1 cellular context compared by ENCODE assay signal in the genomic region with DNA sequence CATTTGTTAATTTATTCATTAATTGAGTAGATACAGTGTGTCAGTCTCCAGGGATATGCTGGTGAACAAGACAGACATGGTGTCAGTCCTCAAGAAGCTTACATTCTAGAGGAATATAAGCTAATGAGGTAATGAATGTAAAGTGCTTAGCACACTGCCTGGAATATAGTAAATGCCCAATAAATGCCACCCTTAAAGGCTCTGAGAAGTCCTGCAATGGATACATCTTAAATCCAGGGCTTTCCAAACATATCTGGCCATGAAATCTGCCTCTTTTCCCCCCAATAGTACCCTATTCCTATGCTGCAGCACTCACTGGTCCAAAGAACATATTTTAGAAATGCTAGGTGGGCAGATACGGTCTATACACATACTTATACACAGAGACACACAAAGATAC.
TF ChIP-seq lines count a peak whose summit lies in the region.

No MANE protein-coding gene starts in this region.

TF ChIP-seq in HEK293, 187 proteins besides CTCF, POLR2A, EP300 and RAD21:
- TF ChIP-seq, protein P1, sequence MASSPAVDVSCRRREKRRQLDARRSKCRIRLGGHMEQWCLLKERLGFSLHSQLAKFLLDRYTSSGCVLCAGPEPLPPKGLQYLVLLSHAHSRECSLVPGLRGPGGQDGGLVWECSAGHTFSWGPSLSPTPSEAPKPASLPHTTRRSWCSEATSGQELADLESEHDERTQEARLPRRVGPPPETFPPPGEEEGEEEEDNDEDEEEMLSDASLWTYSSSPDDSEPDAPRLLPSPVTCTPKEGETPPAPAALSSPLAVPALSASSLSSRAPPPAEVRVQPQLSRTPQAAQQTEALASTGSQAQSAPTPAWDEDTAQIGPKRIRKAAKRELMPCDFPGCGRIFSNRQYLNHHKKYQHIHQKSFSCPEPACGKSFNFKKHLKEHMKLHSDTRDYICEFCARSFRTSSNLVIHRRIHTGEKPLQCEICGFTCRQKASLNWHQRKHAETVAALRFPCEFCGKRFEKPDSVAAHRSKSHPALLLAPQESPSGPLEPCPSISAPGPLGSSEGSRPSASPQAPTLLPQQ (tag by site-specific recombination; IDR thresholded peaks at IDR 0.05): no peak
- TF ChIP-seq ZNF670 (tag by site-specific recombination; IDR thresholded peaks at IDR 0.05; ENCODE audit: low read depth) (no peak), ZNF837 (tag by site-specific recombination; IDR thresholded peaks at IDR 0.05) (no peak), ZNF664 (tag by site-specific recombination; IDR thresholded peaks at IDR 0.05) (peak; percentile 76; the same call in 1 of the 2 replicates), ZNF223 (tag by site-specific recombination; IDR thresholded peaks at IDR 0.05) (no peak), ZNF239 (tag by site-specific recombination; IDR thresholded peaks at IDR 0.05) (peak; percentile 93)
TF ChIP-seq in HEK293: peak in this region for 2.
